Comparison of ENCODE assay signal across 1 cellular context in the genomic region with DNA sequence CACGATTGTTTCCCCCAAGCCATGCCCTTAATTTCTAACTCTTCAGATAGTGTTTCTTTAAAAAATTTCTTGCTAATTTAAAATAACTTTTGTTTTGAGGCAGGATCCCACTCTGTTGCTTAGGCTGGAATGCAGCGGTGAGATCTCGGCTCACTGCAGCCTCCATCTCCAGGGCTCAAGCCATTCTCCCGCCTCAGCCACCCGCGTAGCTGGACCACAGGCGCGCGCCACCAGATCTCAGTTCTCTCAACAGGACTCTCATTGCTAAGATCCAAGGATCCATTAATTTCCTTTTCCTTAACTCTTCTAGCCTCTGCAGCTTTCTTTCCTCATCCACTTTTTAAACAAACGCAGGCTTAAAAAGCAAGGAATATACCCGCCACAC.
TF ChIP-seq lines count a peak whose summit lies in the region.

No MANE protein-coding gene starts in this region.

TF ChIP-seq in GM12878, 131 proteins besides CTCF, POLR2A, EP300 and RAD21 (continued from another document):
- TF ChIP-seq, protein P1, sequence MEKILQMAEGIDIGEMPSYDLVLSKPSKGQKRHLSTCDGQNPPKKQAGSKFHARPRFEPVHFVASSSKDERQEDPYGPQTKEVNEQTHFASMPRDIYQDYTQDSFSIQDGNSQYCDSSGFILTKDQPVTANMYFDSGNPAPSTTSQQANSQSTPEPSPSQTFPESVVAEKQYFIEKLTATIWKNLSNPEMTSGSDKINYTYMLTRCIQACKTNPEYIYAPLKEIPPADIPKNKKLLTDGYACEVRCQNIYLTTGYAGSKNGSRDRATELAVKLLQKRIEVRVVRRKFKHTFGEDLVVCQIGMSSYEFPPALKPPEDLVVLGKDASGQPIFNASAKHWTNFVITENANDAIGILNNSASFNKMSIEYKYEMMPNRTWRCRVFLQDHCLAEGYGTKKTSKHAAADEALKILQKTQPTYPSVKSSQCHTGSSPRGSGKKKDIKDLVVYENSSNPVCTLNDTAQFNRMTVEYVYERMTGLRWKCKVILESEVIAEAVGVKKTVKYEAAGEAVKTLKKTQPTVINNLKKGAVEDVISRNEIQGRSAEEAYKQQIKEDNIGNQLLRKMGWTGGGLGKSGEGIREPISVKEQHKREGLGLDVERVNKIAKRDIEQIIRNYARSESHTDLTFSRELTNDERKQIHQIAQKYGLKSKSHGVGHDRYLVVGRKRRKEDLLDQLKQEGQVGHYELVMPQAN (conservative IDR thresholded peaks at IDR 0.05): peak; percentile 63
- no peak for TF ChIP-seq LARP7 (IDR thresholded peaks at IDR 0.05)
- no peak; the same call in 1 of the 2 replicates for TF ChIP-seq SPI1 (IDR thresholded peaks at IDR 0.05; ENCODE audit: borderline replicate concordance, insufficient read depth, low read depth, low read length)
- no peak for TF ChIP-seq NR2C2 (IDR thresholded peaks at IDR 0.05; ENCODE audit: borderline replicate concordance, control insufficient read depth, insufficient read length, low read depth)
- no peak for TF ChIP-seq DPF2 (IDR thresholded peaks at IDR 0.05)
- TF ChIP-seq, protein P2, sequence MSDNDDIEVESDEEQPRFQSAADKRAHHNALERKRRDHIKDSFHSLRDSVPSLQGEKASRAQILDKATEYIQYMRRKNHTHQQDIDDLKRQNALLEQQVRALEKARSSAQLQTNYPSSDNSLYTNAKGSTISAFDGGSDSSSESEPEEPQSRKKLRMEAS (IDR thresholded peaks at IDR 0.05; ENCODE audit: low read depth, low read length): no peak
- 0 out of 2 replicates have a peak, but pooled peaks have one; percentile 32 for TF ChIP-seq ATF7 (IDR thresholded peaks at IDR 0.05; ENCODE audit: low read depth)
- no peak for TF ChIP-seq SP1 (IDR thresholded peaks at IDR 0.05; ENCODE audit: low read depth, low read length)
- TF ChIP-seq HDAC2 (IDR thresholded peaks at IDR 0.05): no peak
- TF ChIP-seq RUNX3 (IDR thresholded peaks at IDR 0.05; ENCODE audit: low read length): 0 out of 2 replicates have a peak, but pooled peaks have one; percentile 57
- TF ChIP-seq, protein P3, sequence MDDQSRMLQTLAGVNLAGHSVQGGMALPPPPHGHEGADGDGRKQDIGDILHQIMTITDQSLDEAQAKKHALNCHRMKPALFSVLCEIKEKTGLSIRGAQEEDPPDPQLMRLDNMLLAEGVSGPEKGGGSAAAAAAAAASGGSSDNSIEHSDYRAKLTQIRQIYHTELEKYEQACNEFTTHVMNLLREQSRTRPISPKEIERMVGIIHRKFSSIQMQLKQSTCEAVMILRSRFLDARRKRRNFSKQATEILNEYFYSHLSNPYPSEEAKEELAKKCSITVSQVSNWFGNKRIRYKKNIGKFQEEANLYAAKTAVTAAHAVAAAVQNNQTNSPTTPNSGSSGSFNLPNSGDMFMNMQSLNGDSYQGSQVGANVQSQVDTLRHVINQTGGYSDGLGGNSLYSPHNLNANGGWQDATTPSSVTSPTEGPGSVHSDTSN (IDR thresholded peaks at IDR 0.05; ENCODE audit: insufficient replicate concordance, low read depth, low read length): no peak
- no peak for TF ChIP-seq TAF1 (IDR thresholded peaks at IDR 0.05; ENCODE audit: borderline replicate concordance, low read depth, low read length)
- 0 out of 2 replicates have a peak, but pooled peaks have one; percentile 45 for TF ChIP-seq MTA2 (IDR thresholded peaks at IDR 0.05; ENCODE audit: low read depth)
- TF ChIP-seq, protein P4, sequence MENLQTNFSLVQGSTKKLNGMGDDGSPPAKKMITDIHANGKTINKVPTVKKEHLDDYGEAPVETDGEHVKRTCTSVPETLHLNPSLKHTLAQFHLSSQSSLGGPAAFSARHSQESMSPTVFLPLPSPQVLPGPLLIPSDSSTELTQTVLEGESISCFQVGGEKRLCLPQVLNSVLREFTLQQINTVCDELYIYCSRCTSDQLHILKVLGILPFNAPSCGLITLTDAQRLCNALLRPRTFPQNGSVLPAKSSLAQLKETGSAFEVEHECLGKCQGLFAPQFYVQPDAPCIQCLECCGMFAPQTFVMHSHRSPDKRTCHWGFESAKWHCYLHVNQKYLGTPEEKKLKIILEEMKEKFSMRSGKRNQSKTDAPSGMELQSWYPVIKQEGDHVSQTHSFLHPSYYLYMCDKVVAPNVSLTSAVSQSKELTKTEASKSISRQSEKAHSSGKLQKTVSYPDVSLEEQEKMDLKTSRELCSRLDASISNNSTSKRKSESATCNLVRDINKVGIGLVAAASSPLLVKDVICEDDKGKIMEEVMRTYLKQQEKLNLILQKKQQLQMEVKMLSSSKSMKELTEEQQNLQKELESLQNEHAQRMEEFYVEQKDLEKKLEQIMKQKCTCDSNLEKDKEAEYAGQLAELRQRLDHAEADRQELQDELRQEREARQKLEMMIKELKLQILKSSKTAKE (IDR thresholded peaks at IDR 0.05; ENCODE audit: low read depth, poor library complexity, severe bottlenecking): peak; percentile 56
